Comparison of ENCODE assay signal across 18 cellular contexts in the genomic region with DNA sequence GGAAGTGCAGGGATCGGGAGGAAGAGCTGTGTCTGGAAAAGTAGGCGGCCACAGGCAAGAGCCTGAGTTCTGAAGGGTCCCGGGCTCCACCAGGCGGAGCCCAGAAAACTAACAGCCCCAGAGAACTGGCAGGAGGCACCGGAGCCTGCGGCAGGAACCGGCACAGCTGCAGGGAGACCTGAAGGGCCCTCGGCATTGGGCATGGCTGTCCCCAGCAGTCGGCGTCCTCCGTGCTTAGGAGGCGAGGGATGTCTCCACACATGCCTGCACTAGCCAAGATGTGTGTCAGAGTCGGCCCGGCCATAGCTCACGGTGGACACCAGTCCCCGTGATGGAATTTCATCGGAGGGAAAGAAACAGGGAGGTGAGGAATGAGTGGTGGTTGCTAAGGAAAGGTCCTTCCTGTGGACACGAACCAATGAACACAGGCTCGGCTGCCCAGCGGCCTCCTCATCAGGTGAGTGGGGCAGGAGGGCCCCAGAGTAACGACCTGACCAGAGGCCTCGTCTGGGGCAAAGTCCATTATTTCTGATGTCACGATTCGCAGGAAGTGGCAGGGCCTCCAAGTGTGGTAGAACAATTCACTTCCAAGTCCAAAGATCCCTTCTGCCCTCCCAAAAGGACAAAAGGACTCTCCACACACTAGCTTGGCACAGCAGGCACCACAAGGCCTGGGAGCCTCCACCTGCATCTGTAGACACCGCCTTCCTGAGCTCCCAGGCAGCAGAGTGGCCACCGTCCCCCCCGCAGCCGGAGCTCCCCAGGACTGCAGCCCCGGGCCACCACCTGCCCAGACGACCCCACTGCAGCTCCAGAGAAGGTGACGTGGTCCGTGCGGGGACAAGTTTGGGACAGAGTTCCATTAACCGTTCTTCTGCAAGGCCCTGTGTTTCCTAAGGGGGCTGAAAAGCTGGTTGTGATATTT.
A peak's percentile ranks its signal among the peaks of the same experiment; 100 is the strongest.
DNase-seq lines count a peak whose midpoint lies in the region; ATAC-seq and TF ChIP-seq lines count a peak whose summit lies in the region.
"Had no signal": no experiment of that assay in that cellular context is flagged by ENCODE, and none has a peak within 500 bp of the region (broad histone marks: within the 10 kb centered on the region; RNA-seq: fewer than 3 reads in every experiment).

No MANE protein-coding gene starts in this region.

- H3K18ac ChIP-seq in IMR-90 (ENCODE audit: low read depth, low read length) = no peak overlapping the region

- no peaks in the 10 kb centered on the region for H3K36me3 ChIP-seq in IMR-90 (ENCODE audit: control insufficient read depth, insufficient read depth, low read length)
- H3K36me3 ChIP-seq in osteoblast (ENCODE audit: insufficient read depth, low read length) = no peaks in the 10 kb centered on the region
- H3K36me3 ChIP-seq in colonic mucosa = no peaks in the 10 kb centered on the region
- no peaks in the 10 kb centered on the region for H3K36me3 ChIP-seq in left lung
- H3K36me3 ChIP-seq: HAP-1 had no signal

- CTCF ChIA-PET in IMR-90 (lab: Yijun Ruan, JAX) = no interaction called here

- H3K79me1 ChIP-seq in IMR-90 (ENCODE audit: low read depth in 1 of 2, low read length in 2 of 2) = no peaks in the 10 kb centered on the region

- H3K23ac ChIP-seq in IMR-90 (ENCODE audit: low read depth, low read length) = no peak overlapping the region

- no peak overlapping the region for H4K5ac ChIP-seq in IMR-90 (ENCODE audit: low read depth, low read length)

- no peak overlapping the region for H2BK120ac ChIP-seq in IMR-90 (ENCODE audit: low read depth, low read length)

- no peak overlapping the region for H4K91ac ChIP-seq in IMR-90 (ENCODE audit: insufficient read depth, low read depth, low read length)

- H3K14ac ChIP-seq in IMR-90 (replicated peaks; ENCODE audit: low read depth, low read length) = no peak overlapping the region

- H3K27ac ChIP-seq in IMR-90 (ENCODE audit: insufficient read depth, low read length) (no peak overlapping the region), osteoblast (ENCODE audit: low read depth, low read length) (no peak overlapping the region), colonic mucosa (no peak overlapping the region), left lung (no peak overlapping the region)

- H2AFZ ChIP-seq in IMR-90 (replicated peaks; ENCODE audit: low read length, poor library complexity) (peak overlapping the region; percentile 21), osteoblast (ENCODE audit: low read length) (no peak overlapping the region)
- H2AFZ ChIP-seq: GM23338 had no signal

- no peak overlapping the region for H3K56ac ChIP-seq in IMR-90 (ENCODE audit: extremely low read depth, insufficient read depth, low read length)

- in situ Hi-C loops in IMR-90 (cut with MboI; ENCODE audit: low sequenced_read_pairs) = no loop called here

- no peak overlapping the region for H3K4me3 ChIP-seq in IMR-90 (ENCODE audit: insufficient read depth, low read depth, low read length)
- no peak overlapping the region for H3K4me3 ChIP-seq in osteoblast (ENCODE audit: insufficient read depth, low read length)
- no peak overlapping the region for H3K4me3 ChIP-seq in colonic mucosa
- H3K4me3 ChIP-seq in left lung = no peak overlapping the region
- H3K4me3 ChIP-seq: GM23338, HAP-1 had no signal

- no peak overlapping the region for H2BK15ac ChIP-seq in IMR-90 (ENCODE audit: low read depth, low read length)

- intact Hi-C loops in IMR-90 (cut with micrococcal nuclease) (no loop called here), colonic mucosa (cut with DNase I) (no loop called here), left lung (cut with DNase I) (no loop called here)

- DNase-seq in IMR-90 (no peak), endothelial cell (ENCODE audit: low spot score) (no peak), neural crest cell (ENCODE audit: low read depth, low spot score) (no peak), osteoblast (ENCODE audit: insufficient read length, low spot score, missing footprints) (peak; percentile 65), colonic mucosa (no peak), left lung (no peak)
- DNase-seq in activated T-cell treated with anti-CD3 and anti-CD28 coated beads, Interleukin-2, amount 50 U/mL, for 72 hours = no peak
- DNase-seq in stimulated activated CD4-positive, alpha-beta T cell treated with anti-CD3 and anti-CD28 coated beads, Interleukin-2, amount 100 ng/mL, for 24 hours = no peak
- DNase-seq: C1 segment of cervical spinal cord; Calu3; CD4-positive, alpha-beta memory T cell; COR-L47; DMS53; DMS79 treated with DMSO at 0.1 percent for 48 hours; GF-D8; HFFc6 had no signal

- H3K27ac Mint-ChIP-seq in endothelial cell (ENCODE audit: unreplicated experiment) = no peak overlapping the region
- peak overlapping the region; percentile 65 for H3K27ac Mint-ChIP-seq in neural crest cell (ENCODE audit: unreplicated experiment)
- no peak overlapping the region for H3K27ac Mint-ChIP-seq in activated T-cell treated with anti-CD3 and anti-CD28 coated beads, Interleukin-2, amount 50 U/mL, for 72 hours
- H3K27ac Mint-ChIP-seq: CD4-positive, alpha-beta memory T cell; GM23338; HFFc6 had no signal

- peaks cover 63% of the 10 kb centered on the region for H3K9me3 Mint-ChIP-seq in endothelial cell (ENCODE audit: unreplicated experiment)
- no peaks in the 10 kb centered on the region for H3K9me3 Mint-ChIP-seq in neural crest cell
- H3K9me3 Mint-ChIP-seq in activated T-cell treated with anti-CD3 and anti-CD28 coated beads, Interleukin-2, amount 50 U/mL, for 72 hours = peaks cover 1% of the 10 kb centered on the region in 2 donors

- H3K9me3 ChIP-seq in IMR-90 (ENCODE audit: control insufficient read depth, insufficient read depth, low read length) (peaks cover 61% of the 10 kb centered on the region), osteoblast (ENCODE audit: low read depth, low read length) (peaks cover 9% of the 10 kb centered on the region), colonic mucosa (no peaks in the 10 kb centered on the region), left lung (peaks cover 0 to 43% of the 10 kb centered on the region in 2 donors)
- H3K9me3 ChIP-seq: HAP-1 had no signal

- H4K8ac ChIP-seq in IMR-90 (ENCODE audit: low read depth in 2 of 2, low read length in 2 of 2) = no peak overlapping the region

- BruUV-seq in IMR-90 (replicated peaks; lab: Mats Ljungman, UMichigan) = no TSS peak

- WGBS in IMR-90 (ENCODE audit: extremely low coverage in 2 of 2, insufficient read length in 1 of 2), 2 experiments = 75% methylated on average over 8 of the region's 34 CpGs; no CpG with 5 or more reads in 1 of the 2 experiments

- H2AK9ac ChIP-seq in IMR-90 (replicated peaks; ENCODE audit: low read depth, low read length, poor library complexity) = no peak overlapping the region

- H3K4me1 ChIP-seq in IMR-90 (ENCODE audit: control insufficient read depth, insufficient read depth, low read length) (no peaks in the 10 kb centered on the region), osteoblast (ENCODE audit: insufficient read depth, low read length) (no peaks in the 10 kb centered on the region), colonic mucosa (no peaks in the 10 kb centered on the region), left lung (no peaks in the 10 kb centered on the region)
- H3K4me1 ChIP-seq: HAP-1 had no signal

- TF ChIP-seq CTCF in IMR-90 (conservative IDR thresholded peaks at IDR 0.05; ENCODE audit: low read depth, low read length) (no peak), endothelial cell (IDR thresholded peaks at IDR 0.05; ENCODE audit: unreplicated experiment) (no peak), neural crest cell (conservative IDR thresholded peaks at IDR 0.05) (no peak), osteoblast (IDR thresholded peaks at IDR 0.05; ENCODE audit: extremely low read depth, low read depth, low read length) (no peak), colonic mucosa (IDR thresholded peaks at IDR 0.05) (no peak), left lung (IDR thresholded peaks at IDR 0.05) (no peak)

- H3K27me3 ChIP-seq in IMR-90 (ENCODE audit: control insufficient read depth, insufficient read depth, low read length) (no peaks in the 10 kb centered on the region), osteoblast (ENCODE audit: insufficient read depth, low read length) (no peaks in the 10 kb centered on the region), colonic mucosa (no peaks in the 10 kb centered on the region), left lung (no peaks in the 10 kb centered on the region)

- peaks cover 22% of the 10 kb centered on the region for H3K36me3 Mint-ChIP-seq in endothelial cell (ENCODE audit: low read depth, unreplicated experiment)
- no peaks in the 10 kb centered on the region for H3K36me3 Mint-ChIP-seq in neural crest cell (ENCODE audit: low read depth)
- H3K36me3 Mint-ChIP-seq in activated T-cell treated with anti-CD3 and anti-CD28 coated beads, Interleukin-2, amount 50 U/mL, for 72 hours (ENCODE audit: insufficient read depth in 2 of 2) = peaks cover 0 to 3% of the 10 kb centered on the region in 2 donors
- H3K36me3 Mint-ChIP-seq: CD4-positive, alpha-beta memory T cell had no signal

- H3K4me2 ChIP-seq in IMR-90 (ENCODE audit: low read depth, low read length) (no peak overlapping the region), osteoblast (ENCODE audit: insufficient read depth, low read length) (no peak overlapping the region)
- H3K4me2 ChIP-seq: GM23338 had no signal

- H3K4me3 Mint-ChIP-seq in endothelial cell (ENCODE audit: unreplicated experiment) (peak overlapping the region; percentile 60), neural crest cell (no peak overlapping the region)
- H3K4me3 Mint-ChIP-seq in activated T-cell treated with anti-CD3 and anti-CD28 coated beads, Interleukin-2, amount 50 U/mL, for 72 hours = no peak overlapping the region
- H3K4me3 Mint-ChIP-seq: CD4-positive, alpha-beta memory T cell; GM23338; HFFc6 had no signal

- no peak overlapping the region for H2BK20ac ChIP-seq in IMR-90 (ENCODE audit: low read depth, low read length)

- H2AK5ac ChIP-seq in IMR-90 (ENCODE audit: low read depth, low read length) = no peak overlapping the region

- H3K9me1 ChIP-seq in IMR-90 (ENCODE audit: insufficient read depth, low read length) = no peaks in the 10 kb centered on the region

- ATAC-seq in IMR-90 (ENCODE audit: low read depth) (no peak), left lung (no peak)
- ATAC-seq in activated T-cell treated with anti-CD3 and anti-CD28 coated beads, Interleukin-2, amount 50 U/mL, for 72 hours (replicated peaks in 1 of 2) = no peak
- ATAC-seq: GM23338 had no signal

- no peaks in the 10 kb centered on the region for H3K4me1 Mint-ChIP-seq in endothelial cell (ENCODE audit: unreplicated experiment)
- H3K4me1 Mint-ChIP-seq in neural crest cell = peaks cover 26% of the 10 kb centered on the region
- H3K4me1 Mint-ChIP-seq in activated T-cell treated with anti-CD3 and anti-CD28 coated beads, Interleukin-2, amount 50 U/mL, for 72 hours (ENCODE audit: low read depth) = no peaks in the 10 kb centered on the region
- H3K4me1 Mint-ChIP-seq: CD4-positive, alpha-beta memory T cell; GM23338 had no signal

- dilution Hi-C loops in IMR-90 (cut with HindIII; ENCODE audit: low sequenced_read_pairs, unreplicated experiment) = no loop called here

- no peak for TF ChIP-seq RAD21 in IMR-90 (IDR thresholded peaks at IDR 0.05; ENCODE audit: low read length)

- H3K9ac ChIP-seq in IMR-90 (ENCODE audit: low read depth, low read length) = no peak overlapping the region
- no peak overlapping the region for H3K9ac ChIP-seq in colonic mucosa (ENCODE audit: low read depth in 2 of 2, low read length in 2 of 2)

- H3K79me2 ChIP-seq in osteoblast (ENCODE audit: insufficient read depth, low read length) = no peaks in the 10 kb centered on the region

- no peak overlapping the region for H2BK5ac ChIP-seq in IMR-90 (ENCODE audit: low read depth, low read length, poor library complexity, severe bottlenecking)

- H3K4ac ChIP-seq in IMR-90 (ENCODE audit: low read depth, low read length) = no peak overlapping the region

- POLR2A ChIA-PET in IMR-90 (lab: Charles Lee; ENCODE audit: unreplicated experiment) = no interaction called here

- no peaks in the 10 kb centered on the region for H4K20me1 ChIP-seq in IMR-90 (ENCODE audit: insufficient read depth, low read length)
- no peaks in the 10 kb centered on the region for H4K20me1 ChIP-seq in osteoblast (ENCODE audit: insufficient read depth, low read length)

- H3K27me3 Mint-ChIP-seq in endothelial cell (ENCODE audit: unreplicated experiment) = peaks cover 11% of the 10 kb centered on the region
- no peaks in the 10 kb centered on the region for H3K27me3 Mint-ChIP-seq in neural crest cell (ENCODE audit: low read depth)
- no peaks in the 10 kb centered on the region for H3K27me3 Mint-ChIP-seq in activated T-cell treated with anti-CD3 and anti-CD28 coated beads, Interleukin-2, amount 50 U/mL, for 72 hours (ENCODE audit: low read depth)
- H3K27me3 Mint-ChIP-seq: CD4-positive, alpha-beta memory T cell had no signal

- no peak for TF ChIP-seq POLR2A in IMR-90 (IDR thresholded peaks at IDR 0.05; ENCODE audit: low read depth, low read length)
